In genomic region chr12:53701518-53702264, GRCh38 we compare ENCODE assay signal across 8 cellular contexts. TPM values are rescaled to one million over a fixed set of nuclear protein-coding genes. Genes with fewer than 3 reads are reported as not detected.
DNase-seq lines count a peak whose midpoint lies in the region; ATAC-seq and TF ChIP-seq lines count a peak whose summit lies in the region.

No MANE protein-coding gene starts in this region.

- 0% methylated on average over 1 of the region's 8 CpGs; no CpG with 5 or more reads in 1 of the 2 experiments for WGBS in IMR-90 (ENCODE audit: extremely low coverage in 2 of 2, insufficient read length in 1 of 2), 2 experiments

- H2BK20ac ChIP-seq in IMR-90 (ENCODE audit: low read depth, low read length) = no peak overlapping the region

- dilution Hi-C loops in IMR-90 (cut with HindIII; ENCODE audit: low sequenced_read_pairs, unreplicated experiment) = no loop called here

- H2AK9ac ChIP-seq in IMR-90 (replicated peaks; ENCODE audit: low read depth, low read length, poor library complexity) = peak overlapping the region; percentile 42

- POLR2A ChIA-PET in IMR-90 (lab: Charles Lee; ENCODE audit: unreplicated experiment) = no interaction called here

- H3K9ac ChIP-seq in IMR-90 (ENCODE audit: low read depth, low read length) = no peak overlapping the region

- H3K4me3 ChIP-seq in GM12865 (ENCODE audit: low read depth, low read length) = no peak overlapping the region
- no peak overlapping the region for H3K4me3 ChIP-seq in IMR-90 (ENCODE audit: insufficient read depth, low read depth, low read length)
- no peak overlapping the region for H3K4me3 ChIP-seq in fibroblast of the aortic adventitia (ENCODE audit: low read depth, low read length)

- no peak overlapping the region for H3K27ac ChIP-seq in IMR-90 (ENCODE audit: insufficient read depth, low read length)

- H3K56ac ChIP-seq in IMR-90 (ENCODE audit: extremely low read depth, insufficient read depth, low read length) = no peak overlapping the region

- H4K8ac ChIP-seq in IMR-90 (ENCODE audit: low read depth in 2 of 2, low read length in 2 of 2) = no peak overlapping the region

- no peak overlapping the region for H2BK120ac ChIP-seq in IMR-90 (ENCODE audit: low read depth, low read length)

- H2AK5ac ChIP-seq in IMR-90 (ENCODE audit: low read depth, low read length) = no peak overlapping the region

- in situ Hi-C loops in IMR-90 (cut with MboI; ENCODE audit: low sequenced_read_pairs) = loop anchor here (5.0 to 10.0 kb wide), 2 partner anchors 41 to 493 kb away; no protein-coding TSS in a partner anchor

- no peaks in the 10 kb centered on the region for H3K9me1 ChIP-seq in IMR-90 (ENCODE audit: insufficient read depth, low read length)

- CTCF ChIA-PET in IMR-90 (lab: Yijun Ruan, JAX) = interaction anchor here (0.7 to 2.6 kb wide), 6 partner anchors 9 to 44 kb away, joined by 3 to 48 read pairs (median 4); partner anchors contain the start of gene ATP5MC2

- no peak overlapping the region for H3K4ac ChIP-seq in IMR-90 (ENCODE audit: low read depth, low read length)

- no peak overlapping the region for H3K4me2 ChIP-seq in IMR-90 (ENCODE audit: low read depth, low read length)

- peak overlapping the region; percentile 70 for H2AFZ ChIP-seq in IMR-90 (replicated peaks; ENCODE audit: low read length, poor library complexity)

- no peaks in the 10 kb centered on the region for H3K4me1 ChIP-seq in IMR-90 (ENCODE audit: control insufficient read depth, insufficient read depth, low read length)

- no peak overlapping the region for H4K91ac ChIP-seq in IMR-90 (ENCODE audit: insufficient read depth, low read depth, low read length)

- ATAC-seq in IMR-90 (ENCODE audit: low read depth) = peak; percentile 98
- no peak for ATAC-seq in GM21526 (IDR thresholded peaks at IDR 0.05; ENCODE audit: low FRiP score, unreplicated experiment)

- H2BK15ac ChIP-seq in IMR-90 (ENCODE audit: low read depth, low read length) = no peak overlapping the region

- TF ChIP-seq POLR2A in IMR-90 (IDR thresholded peaks at IDR 0.05; ENCODE audit: low read depth, low read length) = no peak

- H3K79me1 ChIP-seq in IMR-90 (ENCODE audit: low read depth in 1 of 2, low read length in 2 of 2) = no peaks in the 10 kb centered on the region

- H3K14ac ChIP-seq in IMR-90 (replicated peaks; ENCODE audit: low read depth, low read length) = no peak overlapping the region

- H3K36me3 ChIP-seq in IMR-90 (ENCODE audit: control insufficient read depth, insufficient read depth, low read length) = no peaks in the 10 kb centered on the region

- no TSS peak for BruUV-seq in IMR-90 (replicated peaks; lab: Mats Ljungman, UMichigan)

- no peak overlapping the region for H3K23ac ChIP-seq in IMR-90 (ENCODE audit: low read depth, low read length)

- peak; percentile 78 for DNase-seq in GM12865 (ENCODE audit: low read depth)
- peak; percentile 66 for DNase-seq in IMR-90
- peak; percentile 53 for DNase-seq in RPMI7951 (ENCODE audit: low read depth)
- DNase-seq in activated T-helper 1 cell treated with anti-CD3 and anti-CD28 coated beads, Interleukin-2, amount 50 U/mL, for 16 hours (ENCODE audit: low read depth in 1 of 2, low spot score in 1 of 2) = peak; percentile 58 to 67
- peak; percentile 81 for DNase-seq in fibroblast of the aortic adventitia (ENCODE audit: low read depth)
- peak in 52 of 56 donors; percentile 23 to 90 (median 71) for DNase-seq in nucleus accumbens (lab: John Stamatoyannopoulos, UW)
- peak; percentile 86 for DNase-seq in superior temporal gyrus (ENCODE audit: extremely low spot score)

- no peaks in the 10 kb centered on the region for H3K9me3 ChIP-seq in IMR-90 (ENCODE audit: control insufficient read depth, insufficient read depth, low read length)

- TF ChIP-seq RAD21 in IMR-90 (IDR thresholded peaks at IDR 0.05; ENCODE audit: low read length) = peak; percentile 97

- TF ChIP-seq CTCF in GM12865 (IDR thresholded peaks at IDR 0.05; ENCODE audit: insufficient read depth, low read depth, low read length, missing control alignments) = peak; percentile 97
- TF ChIP-seq CTCF in IMR-90 (conservative IDR thresholded peaks at IDR 0.05; ENCODE audit: low read depth, low read length) = peak; percentile 98
- peak; percentile 95 for TF ChIP-seq CTCF in fibroblast of the aortic adventitia (IDR thresholded peaks at IDR 0.05; ENCODE audit: insufficient read depth, low read length)

- intact Hi-C loops in IMR-90 (cut with micrococcal nuclease) = loop anchor here (1.0 to 10.0 kb wide), 4 partner anchors 42 to 503 kb away; partner anchors contain the start of genes HOXC8 and HOXC9

- H3K18ac ChIP-seq in IMR-90 (ENCODE audit: low read depth, low read length) = no peak overlapping the region

- no peaks in the 10 kb centered on the region for H4K20me1 ChIP-seq in IMR-90 (ENCODE audit: insufficient read depth, low read length)

- no peak overlapping the region for H2BK5ac ChIP-seq in IMR-90 (ENCODE audit: low read depth, low read length, poor library complexity, severe bottlenecking)

- H4K5ac ChIP-seq in IMR-90 (ENCODE audit: low read depth, low read length) = no peak overlapping the region

- peaks cover 67% of the 10 kb centered on the region for H3K27me3 ChIP-seq in IMR-90 (ENCODE audit: control insufficient read depth, insufficient read depth, low read length)

TF ChIP-seq in IMR-90, 13 proteins besides CTCF, POLR2A, EP300 and RAD21:
- TF ChIP-seq RFX5 (IDR thresholded peaks at IDR 0.05; ENCODE audit: low read depth, low read length) = no peak
- no peak for TF ChIP-seq MAFK (IDR thresholded peaks at IDR 0.05; ENCODE audit: low read depth, low read length)
- TF ChIP-seq SMC3 (IDR thresholded peaks at IDR 0.05; ENCODE audit: low read depth, low read length) = peak; percentile 90
- TF ChIP-seq, protein P1, sequence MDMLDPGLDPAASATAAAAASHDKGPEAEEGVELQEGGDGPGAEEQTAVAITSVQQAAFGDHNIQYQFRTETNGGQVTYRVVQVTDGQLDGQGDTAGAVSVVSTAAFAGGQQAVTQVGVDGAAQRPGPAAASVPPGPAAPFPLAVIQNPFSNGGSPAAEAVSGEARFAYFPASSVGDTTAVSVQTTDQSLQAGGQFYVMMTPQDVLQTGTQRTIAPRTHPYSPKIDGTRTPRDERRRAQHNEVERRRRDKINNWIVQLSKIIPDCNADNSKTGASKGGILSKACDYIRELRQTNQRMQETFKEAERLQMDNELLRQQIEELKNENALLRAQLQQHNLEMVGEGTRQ (IDR thresholded peaks at IDR 0.05; ENCODE audit: low read depth, low read length) = no peak

RNA-seq across cellular contexts. Expression of gene CALCOCO1, which starts 25.6 kb away (rescaled TPM):
- total RNA-seq in IMR-90 (2012; rRNA removed) = 100.0 and 169 TPM in 2 replicates
- 110 and 156 TPM in 2 replicates for polyA plus RNA-seq in IMR-90 (2012; rRNA removed)
- polyA plus RNA-seq in IMR-90 (2012; cell fraction: cytosol; rRNA removed) = 66.6 and 103 TPM in 2 replicates
- polyA plus RNA-seq in IMR-90 (2012; cell fraction: nucleus; rRNA removed; ENCODE audit: low replicate concordance) = 596 and 737 TPM in 2 replicates
- 27.4 and 47.0 TPM in 2 replicates for total RNA-seq in RPMI7951 (2014; rRNA removed; shearing (Covaris generic))
- 96.2 and 234 TPM in 2 replicates for total RNA-seq in fibroblast of the aortic adventitia (ENCODE audit: low replicate concordance)

RNA-seq across cellular contexts. Expression of gene ATP5MC2, which starts 25.8 kb away (rescaled TPM):
- total RNA-seq in IMR-90 (2012; rRNA removed) (138 and 361 TPM in 2 replicates), fibroblast of the aortic adventitia (ENCODE audit: low replicate concordance) (45.2 and 147 TPM in 2 replicates)
- polyA plus RNA-seq in IMR-90 (2012; rRNA removed) = 309 and 344 TPM in 2 replicates
- 479 and 973 TPM in 2 replicates for polyA plus RNA-seq in IMR-90 (2012; cell fraction: cytosol; rRNA removed)
- polyA plus RNA-seq in IMR-90 (2012; cell fraction: nucleus; rRNA removed; ENCODE audit: low replicate concordance) = 159 and 236 TPM in 2 replicates
- 318 and 375 TPM in 2 replicates for total RNA-seq in RPMI7951 (2014; rRNA removed; shearing (Covaris generic))

RNA-seq across cellular contexts. Expression of gene CISTR, which starts 50.1 kb away (rescaled TPM):
- total RNA-seq in IMR-90 (2012; rRNA removed) = not detected in 2 replicates
- not detected in 2 replicates for polyA plus RNA-seq in IMR-90 (2012; rRNA removed)
- polyA plus RNA-seq in IMR-90 (2012; cell fraction: cytosol; rRNA removed) = not detected in 2 replicates
- polyA plus RNA-seq in IMR-90 (2012; cell fraction: nucleus; rRNA removed; ENCODE audit: low replicate concordance) = not detected in 2 replicates
- total RNA-seq in RPMI7951 (2014; rRNA removed; shearing (Covaris generic)) = not detected in 2 replicates
- total RNA-seq in fibroblast of the aortic adventitia (ENCODE audit: low replicate concordance) = not detected in 2 replicates
